Comparison of ENCODE assay signal across 8 cellular contexts in the genomic region with DNA sequence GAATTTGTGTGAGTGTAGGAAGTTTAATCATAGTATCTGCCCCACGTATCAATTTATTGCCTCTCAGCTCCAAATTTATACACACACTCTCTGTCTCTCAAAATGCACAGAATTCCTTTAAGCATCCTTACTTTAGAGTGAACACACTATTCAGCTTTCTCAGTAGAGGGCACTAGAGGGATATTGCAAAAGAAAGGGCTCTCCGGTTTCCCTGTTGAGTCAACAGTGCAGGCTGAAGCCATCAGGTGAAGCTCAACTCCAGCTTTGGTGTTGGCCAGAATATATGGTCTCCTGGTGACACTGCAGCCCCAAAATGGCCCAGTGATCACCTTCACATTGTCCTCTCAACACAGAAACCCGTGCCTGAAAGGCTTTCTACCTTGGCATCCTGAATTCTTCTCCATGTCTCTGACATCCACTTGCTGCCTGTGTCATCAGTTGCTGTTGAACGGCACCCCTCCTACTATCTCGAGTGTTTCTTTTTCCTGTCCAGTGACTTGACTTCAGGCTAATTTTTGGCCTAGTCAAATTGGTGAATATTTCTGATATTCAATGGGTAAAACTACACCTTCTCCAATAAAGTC.
DNase-seq lines count a peak whose midpoint lies in the region; ATAC-seq, FAIRE-seq and TF ChIP-seq lines count a peak whose summit lies in the region.

No MANE protein-coding gene starts in this region.

- peak; percentile 7 for DNase-seq in Calu3
- no peak for DNase-seq in HFFc6
- DNase-seq in NCI-H524 (lab: John Stamatoyannopoulos, UW) = peak; percentile 54 to 69
- DNase-seq in choroid plexus epithelial cell (ENCODE audit: low read depth) = peak; percentile 39
- DNase-seq in pancreas = no peak
- no peak for DNase-seq in COLO668 (lab: John Stamatoyannopoulos, UW; ENCODE audit: unreplicated experiment)
- DNase-seq in posterior vena cava (ENCODE audit: low spot score) = no peak
- DNase-seq in ascending aorta (ENCODE audit: low spot score in 2 of 2) = no peak

- no peaks in the 10 kb centered on the region for H3K36me3 Mint-ChIP-seq in Calu3 (ENCODE audit: insufficient read depth, unreplicated experiment)
- no peaks in the 10 kb centered on the region for H3K36me3 Mint-ChIP-seq in HFFc6 (ENCODE audit: low read depth)

- H3K9me3 ChIP-seq in pancreas (no peaks in the 10 kb centered on the region), ascending aorta (no peaks in the 10 kb centered on the region)

- FAIRE-seq in pancreas (lab: Jason Lieb, UNC) = no peak

- no peaks in the 10 kb centered on the region for H3K36me3 ChIP-seq in pancreas
- no peaks in the 10 kb centered on the region for H3K36me3 ChIP-seq in ascending aorta

- H3K9me3 Mint-ChIP-seq in Calu3 (ENCODE audit: low read depth, unreplicated experiment) (no peaks in the 10 kb centered on the region), HFFc6 (peaks cover 48% of the 10 kb centered on the region)

- H3K27ac ChIP-seq in pancreas (no peak overlapping the region), ascending aorta (no peak overlapping the region)

- H3K27me3 ChIP-seq in pancreas (no peaks in the 10 kb centered on the region), ascending aorta (no peaks in the 10 kb centered on the region)

- peak; percentile 34 for TF ChIP-seq CTCF in Calu3 (IDR thresholded peaks at IDR 0.05; ENCODE audit: unreplicated experiment)
- TF ChIP-seq CTCF in HFFc6 (IDR thresholded peaks at IDR 0.05) = peak; percentile 22; the same call in 1 of the 2 replicates
- peak; percentile 42 for TF ChIP-seq CTCF in choroid plexus epithelial cell (conservative IDR thresholded peaks at IDR 0.05; ENCODE audit: low read depth, low read length)
- TF ChIP-seq CTCF in pancreas (IDR thresholded peaks at IDR 0.05) = peak in 1 of 4 donors; percentile 26
- peak in 1 of 3 experiments; percentile 16 for TF ChIP-seq CTCF in ascending aorta (IDR thresholded peaks at IDR 0.05)

- H3K27ac Mint-ChIP-seq in Calu3 (ENCODE audit: unreplicated experiment) (no peak overlapping the region), HFFc6 (no peak overlapping the region)

- H3K4me3 Mint-ChIP-seq in Calu3 (ENCODE audit: low read depth, unreplicated experiment) = no peak overlapping the region
- H3K4me3 Mint-ChIP-seq in HFFc6 = no peak overlapping the region

- H3K4me1 ChIP-seq in pancreas (no peaks in the 10 kb centered on the region), ascending aorta (no peaks in the 10 kb centered on the region)

- H3K4me3 ChIP-seq in choroid plexus epithelial cell (ENCODE audit: low read depth, low read length) (no peak overlapping the region), pancreas (no peak overlapping the region), ascending aorta (no peak overlapping the region)

- WGBS in pancreas, 2 donors = 25 to 26% methylated on average over 5 of the region's 5 CpGs

- CTCF ChIA-PET in Calu3 (lab: Charles Lee) = interaction anchor here (1.2 kb wide), 1 partner anchor 288 kb away, joined by 4 read pairs; no protein-coding TSS in a partner anchor

- BruUV-seq in Calu3 (replicated peaks; lab: Mats Ljungman, UMichigan) = no TSS peak

- ATAC-seq in pancreas = peak in 3 of 4 donors; percentile 74 to 80 (median 80)

- H3K27me3 Mint-ChIP-seq in Calu3 (ENCODE audit: unreplicated experiment) (no peaks in the 10 kb centered on the region), HFFc6 (ENCODE audit: insufficient read depth) (no peaks in the 10 kb centered on the region)

- intact Hi-C loops in Calu3 (cut with micrococcal nuclease; ENCODE audit: unreplicated experiment) = loop anchor here (1.0 to 10.0 kb wide), 2 partner anchors 291 to 818 kb away; no protein-coding TSS in a partner anchor
- intact Hi-C loops in pancreas (cut with DNase I) = no loop called here
- intact Hi-C loops in posterior vena cava (cut with DNase I) = no loop called here
- intact Hi-C loops in ascending aorta (cut with DNase I) = no loop called here

- H3K4me1 Mint-ChIP-seq in Calu3 (ENCODE audit: low read depth, unreplicated experiment) (no peaks in the 10 kb centered on the region), HFFc6 (ENCODE audit: low read depth) (no peaks in the 10 kb centered on the region)

Comparison
In these comparisons a context has a peak if more than half of its experiments do, and no peak if none do; other contexts are left out.
1. DNase-seq: peak in Calu3 (single experiment), NCI-H524 (2 of 2) and choroid plexus epithelial cell (single experiment); none in HFFc6 (single experiment), pancreas (0 of 6), COLO668 (single experiment), posterior vena cava (single experiment) and ascending aorta (0 of 2).